10 cellular contexts compared by ENCODE assay signal in genomic region chr19:13053761-13054604, GRCh38. TPM values are rescaled to one million over a fixed set of nuclear protein-coding genes. Genes with fewer than 3 reads are reported as not detected.
A peak's percentile ranks its signal among the peaks of the same experiment; 100 is the strongest.
DNase-seq lines count a peak whose midpoint lies in the region; ATAC-seq and TF ChIP-seq lines count a peak whose summit lies in the region.
"Had no signal": no experiment of that assay in that cellular context is flagged by ENCODE, and none has a peak within 500 bp of the region (broad histone marks: within the 10 kb centered on the region; RNA-seq: fewer than 3 reads in every experiment).

No MANE protein-coding gene starts in this region.

- DNase-seq in GM23338 (ENCODE audit: low spot score) (peak; percentile 50), ascending aorta (ENCODE audit: low spot score in 2 of 2) (peak in 1 of 2 donors; percentile 93), right cardiac atrium (peak; percentile 95 to 98 (median 97)), skeletal muscle cell (ENCODE audit: low read depth) (peak; percentile 60), NCI-H1105 treated with DMSO at 0.1 percent for 48 hours (lab: John Stamatoyannopoulos, UW) (no peak), T-helper 17 cell (no peak)
- DNase-seq: activated naive CD8-positive, alpha-beta T cell treated with anti-CD3 and anti-CD28 coated beads, Interleukin-2, amount 10 ng/mL, durations not matched to agents 7 days and 5 days; stimulated activated naive CD8-positive, alpha-beta T cell treated with anti-CD3 and anti-CD28 coated beads, Interleukin-15, amount 100 ng/mL, for 72 hours had no signal

- H3K27ac Mint-ChIP-seq in GM23338 (no peak overlapping the region), T-helper 17 cell (no peak overlapping the region)
- H3K27ac Mint-ChIP-seq: activated naive CD8-positive, alpha-beta T cell treated with anti-CD3 and anti-CD28 coated beads, Interleukin-2, amount 10 ng/mL, durations not matched to agents 7 days and 5 days had no signal

- H3K4me2 ChIP-seq in GM23338: peak overlapping the region; percentile 94

- H3K36me3 ChIP-seq in GM23338 (ENCODE audit: insufficient read depth) (no peaks in the 10 kb centered on the region), ascending aorta (no peaks in the 10 kb centered on the region)

- H3K79me2 ChIP-seq in GM23338 (replicated peaks; ENCODE audit: insufficient read depth): no peaks in the 10 kb centered on the region

- intact Hi-C loops in ascending aorta (cut with DNase I): loop anchor here (1.0 kb wide), 2 partner anchors 10 to 17 kb away; no protein-coding TSS in a partner anchor
- intact Hi-C loops in right cardiac atrium (cut with DNase I): no loop called here

- TF ChIP-seq CTCF in GM23338 (conservative IDR thresholded peaks at IDR 0.05; ENCODE audit: low read depth in 2 of 2) (no peak), ascending aorta (IDR thresholded peaks at IDR 0.05) (no peak)

- H3K4me1 Mint-ChIP-seq in GM23338: peaks cover 51% of the 10 kb centered on the region
- peaks cover 6% of the 10 kb centered on the region for H3K4me1 Mint-ChIP-seq in T-helper 17 cell

- H3K36me3 Mint-ChIP-seq in GM23338 (ENCODE audit: low read depth) (no peaks in the 10 kb centered on the region), T-helper 17 cell (ENCODE audit: low read depth) (peaks cover 2% of the 10 kb centered on the region)
- H3K36me3 Mint-ChIP-seq: activated naive CD8-positive, alpha-beta T cell treated with anti-CD3 and anti-CD28 coated beads, Interleukin-2, amount 10 ng/mL, durations not matched to agents 7 days and 5 days had no signal

- H3K4me3 ChIP-seq in GM23338: peak overlapping the region; percentile 61; the same call in 1 of the 2 replicates
- no peak overlapping the region for H3K4me3 ChIP-seq in ascending aorta
- no peak overlapping the region for H3K4me3 ChIP-seq in right cardiac atrium (ENCODE audit: low read length)
- no peak overlapping the region for H3K4me3 ChIP-seq in skeletal muscle cell (ENCODE audit: low read depth, low read length)

- no peaks in the 10 kb centered on the region for H3K9me3 ChIP-seq in ascending aorta
- no peaks in the 10 kb centered on the region for H3K9me3 ChIP-seq in right cardiac atrium (ENCODE audit: control insufficient read depth, low read length)
- no peaks in the 10 kb centered on the region for H3K9me3 ChIP-seq in T-helper 17 cell (ENCODE audit: control insufficient read depth, low read length, poor library complexity, severe bottlenecking)

- peaks cover 96% of the 10 kb centered on the region for H3K27me3 Mint-ChIP-seq in GM23338 (ENCODE audit: insufficient read depth, low read depth, poor library complexity)
- peaks cover 40% of the 10 kb centered on the region for H3K27me3 Mint-ChIP-seq in T-helper 17 cell

- 24% methylated on average over 16 of the region's 16 CpGs for WGBS in right cardiac atrium

- peak overlapping the region; percentile 12; the same call in 1 of the 3 replicates for H3K4me3 Mint-ChIP-seq in GM23338
- no peak overlapping the region for H3K4me3 Mint-ChIP-seq in T-helper 17 cell
- H3K4me3 Mint-ChIP-seq: activated naive CD8-positive, alpha-beta T cell treated with anti-CD3 and anti-CD28 coated beads, Interleukin-2, amount 10 ng/mL, durations not matched to agents 7 days and 5 days; stimulated activated naive CD8-positive, alpha-beta T cell treated with anti-CD3 and anti-CD28 coated beads, Interleukin-15, amount 100 ng/mL, for 72 hours had no signal

- no peaks in the 10 kb centered on the region for H3K9me2 ChIP-seq in GM23338 (ENCODE audit: insufficient read depth)

- peaks cover 3% of the 10 kb centered on the region; the same call in 1 of the 2 replicates for H3F3A ChIP-seq in GM23338 (replicated peaks; ENCODE audit: low read depth)

- H3K27me3 ChIP-seq in GM23338 (ENCODE audit: insufficient read depth) (peaks cover 100% of the 10 kb centered on the region), ascending aorta (no peaks in the 10 kb centered on the region), right cardiac atrium (ENCODE audit: control insufficient read depth, insufficient read depth) (no peaks in the 10 kb centered on the region)

- peaks cover 4% of the 10 kb centered on the region; the same call in 1 of the 2 replicates for H4K20me1 ChIP-seq in GM23338 (replicated peaks; ENCODE audit: insufficient read depth)

- peaks cover 6% of the 10 kb centered on the region; the same call in 2 of the 3 replicates for H3K9me3 Mint-ChIP-seq in GM23338
- H3K9me3 Mint-ChIP-seq: activated naive CD8-positive, alpha-beta T cell treated with anti-CD3 and anti-CD28 coated beads, Interleukin-2, amount 10 ng/mL, durations not matched to agents 7 days and 5 days; stimulated activated naive CD8-positive, alpha-beta T cell treated with anti-CD3 and anti-CD28 coated beads, Interleukin-15, amount 100 ng/mL, for 72 hours had no signal

- H3K4me1 ChIP-seq in GM23338 (ENCODE audit: insufficient read depth) (peaks cover 65% of the 10 kb centered on the region), ascending aorta (peaks cover 73 to 97% of the 10 kb centered on the region in 2 donors), right cardiac atrium (ENCODE audit: control insufficient read depth, insufficient read depth, low read length) (peaks cover 61% of the 10 kb centered on the region)

- H3K27ac ChIP-seq in GM23338 (ENCODE audit: low read depth): no peak overlapping the region
- H3K27ac ChIP-seq in ascending aorta: peak overlapping the region; percentile 99
- H3K27ac ChIP-seq in right cardiac atrium (ENCODE audit: low read length): peak overlapping the region; percentile 97

- ATAC-seq in GM23338 (no peak), right cardiac atrium (peak; percentile 78 to 83), T-helper 17 cell (no peak), GM21737 (IDR thresholded peaks at IDR 0.05; ENCODE audit: unreplicated experiment) (no peak), GM19467 (IDR thresholded peaks at IDR 0.05; ENCODE audit: unreplicated experiment) (no peak)
- ATAC-seq: stimulated activated naive CD8-positive, alpha-beta T cell treated with anti-CD3 and anti-CD28 coated beads, Interleukin-15, amount 100 ng/mL, for 72 hours had no signal

- H2AFZ ChIP-seq in GM23338: no peak overlapping the region

TF ChIP-seq in GM23338, 12 proteins besides CTCF, POLR2A, EP300 and RAD21:
- peak; percentile 28 for TF ChIP-seq EZH2 (IDR thresholded peaks at IDR 0.05; ENCODE audit: low read depth, unreplicated experiment)
- TF ChIP-seq, protein P1, sequence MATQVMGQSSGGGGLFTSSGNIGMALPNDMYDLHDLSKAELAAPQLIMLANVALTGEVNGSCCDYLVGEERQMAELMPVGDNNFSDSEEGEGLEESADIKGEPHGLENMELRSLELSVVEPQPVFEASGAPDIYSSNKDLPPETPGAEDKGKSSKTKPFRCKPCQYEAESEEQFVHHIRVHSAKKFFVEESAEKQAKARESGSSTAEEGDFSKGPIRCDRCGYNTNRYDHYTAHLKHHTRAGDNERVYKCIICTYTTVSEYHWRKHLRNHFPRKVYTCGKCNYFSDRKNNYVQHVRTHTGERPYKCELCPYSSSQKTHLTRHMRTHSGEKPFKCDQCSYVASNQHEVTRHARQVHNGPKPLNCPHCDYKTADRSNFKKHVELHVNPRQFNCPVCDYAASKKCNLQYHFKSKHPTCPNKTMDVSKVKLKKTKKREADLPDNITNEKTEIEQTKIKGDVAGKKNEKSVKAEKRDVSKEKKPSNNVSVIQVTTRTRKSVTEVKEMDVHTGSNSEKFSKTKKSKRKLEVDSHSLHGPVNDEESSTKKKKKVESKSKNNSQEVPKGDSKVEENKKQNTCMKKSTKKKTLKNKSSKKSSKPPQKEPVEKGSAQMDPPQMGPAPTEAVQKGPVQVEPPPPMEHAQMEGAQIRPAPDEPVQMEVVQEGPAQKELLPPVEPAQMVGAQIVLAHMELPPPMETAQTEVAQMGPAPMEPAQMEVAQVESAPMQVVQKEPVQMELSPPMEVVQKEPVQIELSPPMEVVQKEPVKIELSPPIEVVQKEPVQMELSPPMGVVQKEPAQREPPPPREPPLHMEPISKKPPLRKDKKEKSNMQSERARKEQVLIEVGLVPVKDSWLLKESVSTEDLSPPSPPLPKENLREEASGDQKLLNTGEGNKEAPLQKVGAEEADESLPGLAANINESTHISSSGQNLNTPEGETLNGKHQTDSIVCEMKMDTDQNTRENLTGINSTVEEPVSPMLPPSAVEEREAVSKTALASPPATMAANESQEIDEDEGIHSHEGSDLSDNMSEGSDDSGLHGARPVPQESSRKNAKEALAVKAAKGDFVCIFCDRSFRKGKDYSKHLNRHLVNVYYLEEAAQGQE (IDR thresholded peaks at IDR 0.05; ENCODE audit: unreplicated experiment): no peak

RNA-seq across cellular contexts. Expression of gene LYL1, which starts 48.7 kb away (rescaled TPM):
- total RNA-seq in GM23338 (2014; rRNA removed; shearing (Covaris generic)): 0.47 and 2.2 TPM in 2 replicates
- polyA plus RNA-seq in GM23338 (2016; fragmentation: Nextera tagmentation; extraction: Ambion mirVana) (0.77 and 1.2 TPM in 2 replicates), right cardiac atrium (8.0 TPM)
- total RNA-seq in ascending aorta (46.7 TPM), right cardiac atrium (10 to 100 TPM in 2 of 4 donors, 1 to 10 TPM in 2; 8.0 to 11.9 (median 10.1) TPM), T-helper 17 cell (10 to 100 TPM in 1 of 2 donors, 1 to 10 TPM in 1; 6.9 to 17.9 TPM)

RNA-seq across cellular contexts. Expression of gene NFIX, which starts 58.7 kb away (rescaled TPM):
- 0.14 and 1.2 TPM in 2 replicates for total RNA-seq in GM23338 (2014; rRNA removed; shearing (Covaris generic))
- polyA plus RNA-seq in GM23338 (2016; fragmentation: Nextera tagmentation; extraction: Ambion mirVana) (0.06 and 0.31 TPM in 2 replicates), right cardiac atrium (67.4 TPM)
- total RNA-seq in ascending aorta (76.5 TPM), right cardiac atrium (100 to 1,000 TPM; 123 to 168 (median 156) TPM), T-helper 17 cell (under 1 TPM; 0.75 to 0.86 TPM)

Comparison
In these comparisons a context has a peak if more than half of its experiments do, and no peak if none do; other contexts are left out.
1. ATAC-seq: peak in right cardiac atrium (2 of 2); none in GM23338 (single experiment), T-helper 17 cell (single experiment), GM21737 (single experiment) and GM19467 (single experiment).
2. DNase-seq: peak in GM23338 (single experiment), right cardiac atrium (3 of 3) and skeletal muscle cell (single experiment); none in NCI-H1105 treated with DMSO at 0.1 percent for 48 hours (single experiment) and T-helper 17 cell (0 of 3).
3. RNA of gene NFIX, which starts 58.7 kb away (total RNA-seq): 123 to 168 TPM in right cardiac atrium and 76.5 TPM in ascending aorta (single experiment); 0.75 to 0.86 TPM in T-helper 17 cell and 0.14 to 1.2 TPM in GM23338; every median in the first group is over 10 times any median in the second.